In the genomic region with DNA sequence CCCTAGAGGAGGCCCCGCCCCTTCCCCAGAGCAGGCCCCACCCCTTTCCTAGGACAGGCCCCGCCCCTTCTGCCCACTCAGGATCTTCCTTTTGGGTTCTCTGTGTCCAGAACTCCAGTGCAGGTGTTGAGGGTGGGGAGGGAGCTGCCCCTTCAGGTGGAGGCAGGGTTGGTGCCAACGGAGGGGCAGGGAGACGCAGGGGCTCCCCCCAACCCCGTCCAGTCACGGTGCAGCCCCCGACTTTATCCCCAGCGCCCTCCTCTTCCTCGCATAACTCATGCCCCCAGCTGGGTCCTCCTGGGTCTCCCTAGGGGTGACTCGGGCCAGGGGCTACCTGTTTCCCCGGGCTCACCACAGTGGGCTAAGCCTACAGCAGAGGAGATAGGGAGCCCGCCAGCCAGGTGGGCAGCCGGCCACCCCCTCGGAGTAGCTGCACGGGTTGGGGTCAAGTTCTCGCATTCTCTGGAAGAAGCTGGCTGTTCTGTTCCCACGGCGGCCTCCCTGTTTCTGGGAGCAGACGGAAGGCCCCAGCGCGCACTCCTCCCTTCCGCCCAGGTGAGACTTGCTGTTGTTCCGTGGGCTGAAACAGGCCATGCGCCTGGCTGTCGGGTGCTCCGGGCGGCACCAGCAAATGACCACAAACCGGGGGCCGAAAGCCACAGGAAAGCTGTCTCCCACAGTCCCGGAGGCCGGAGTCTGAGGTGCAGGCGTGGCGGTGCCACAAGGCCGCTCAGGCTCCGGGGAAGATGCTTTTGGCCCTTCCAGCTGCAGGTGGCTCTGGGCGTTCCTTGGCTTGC, we compare ENCODE assay signal across 1 cellular context.
TF ChIP-seq lines count a peak whose summit lies in the region.

No MANE protein-coding gene starts in this region.

TF ChIP-seq in K562, 482 proteins besides CTCF, POLR2A, EP300 and RAD21:
- TF ChIP-seq, protein P1, sequence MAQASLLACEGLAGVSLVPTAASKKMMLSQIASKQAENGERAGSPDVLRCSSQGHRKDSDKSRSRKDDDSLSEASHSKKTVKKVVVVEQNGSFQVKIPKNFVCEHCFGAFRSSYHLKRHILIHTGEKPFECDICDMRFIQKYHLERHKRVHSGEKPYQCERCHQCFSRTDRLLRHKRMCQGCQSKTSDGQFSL (CRISPR knock-in tag; IDR thresholded peaks at IDR 0.05): 0 out of 2 replicates have a peak, but pooled peaks have one; percentile 37
- TF ChIP-seq, protein P1 (tag; IDR thresholded peaks at IDR 0.05): no peak
- TF ChIP-seq TEAD4 (IDR thresholded peaks at IDR 0.05; ENCODE audit: low read length): no peak
- no peak for TF ChIP-seq TEAD4 (CRISPR knock-in tag; IDR thresholded peaks at IDR 0.05; ENCODE audit: borderline replicate concordance)
- TF ChIP-seq, protein P2, sequence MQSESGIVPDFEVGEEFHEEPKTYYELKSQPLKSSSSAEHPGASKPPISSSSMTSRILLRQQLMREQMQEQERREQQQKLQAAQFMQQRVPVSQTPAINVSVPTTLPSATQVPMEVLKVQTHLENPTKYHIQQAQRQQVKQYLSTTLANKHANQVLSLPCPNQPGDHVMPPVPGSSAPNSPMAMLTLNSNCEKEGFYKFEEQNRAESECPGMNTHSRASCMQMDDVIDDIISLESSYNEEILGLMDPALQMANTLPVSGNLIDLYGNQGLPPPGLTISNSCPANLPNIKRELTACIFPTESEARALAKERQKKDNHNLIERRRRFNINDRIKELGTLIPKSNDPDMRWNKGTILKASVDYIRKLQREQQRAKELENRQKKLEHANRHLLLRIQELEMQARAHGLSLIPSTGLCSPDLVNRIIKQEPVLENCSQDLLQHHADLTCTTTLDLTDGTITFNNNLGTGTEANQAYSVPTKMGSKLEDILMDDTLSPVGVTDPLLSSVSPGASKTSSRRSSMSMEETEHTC (IDR thresholded peaks at IDR 0.05): no peak
- TF ChIP-seq MTA3 (IDR thresholded peaks at IDR 0.05; ENCODE audit: borderline replicate concordance): no peak
